Comparison of ENCODE assay signal across 8 cellular contexts in the genomic region with DNA sequence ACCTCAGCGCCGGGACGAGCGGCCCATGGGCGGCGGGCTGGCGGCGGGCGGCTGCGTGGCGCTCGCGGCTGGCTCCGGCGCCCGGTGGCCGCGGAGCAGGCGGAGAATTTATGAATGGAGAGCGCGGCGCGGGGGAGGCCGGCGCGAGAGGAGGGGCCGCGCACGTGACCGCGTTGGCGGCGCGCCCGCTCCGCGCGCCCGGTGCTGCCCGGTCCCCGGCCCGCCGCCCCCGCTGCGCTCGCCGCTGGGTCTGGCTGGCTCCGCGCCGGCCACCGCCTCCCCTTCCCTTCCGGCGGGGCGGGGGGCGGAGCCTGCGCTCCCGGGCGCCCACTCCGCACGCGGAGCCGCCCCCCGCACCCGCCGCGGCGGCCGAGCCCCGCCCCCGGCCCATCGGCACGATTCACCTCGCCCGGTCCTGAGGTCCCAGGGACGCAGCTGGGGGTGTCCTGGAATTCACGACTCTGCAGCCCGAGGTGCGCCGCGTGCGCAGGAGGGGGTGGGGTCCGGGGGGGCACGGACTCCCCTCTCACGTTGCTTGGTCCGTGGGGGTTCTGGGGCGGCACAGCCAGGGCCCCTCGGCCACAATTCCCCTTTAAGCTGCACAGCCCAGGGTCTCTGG. TPM values are rescaled to one million over a fixed set of nuclear protein-coding genes. Genes with fewer than 3 reads are reported as not detected.
A peak's percentile ranks its signal among the peaks of the same experiment; 100 is the strongest.
DNase-seq lines count a peak whose midpoint lies in the region; ATAC-seq and TF ChIP-seq lines count a peak whose summit lies in the region.

A gene with protein sequence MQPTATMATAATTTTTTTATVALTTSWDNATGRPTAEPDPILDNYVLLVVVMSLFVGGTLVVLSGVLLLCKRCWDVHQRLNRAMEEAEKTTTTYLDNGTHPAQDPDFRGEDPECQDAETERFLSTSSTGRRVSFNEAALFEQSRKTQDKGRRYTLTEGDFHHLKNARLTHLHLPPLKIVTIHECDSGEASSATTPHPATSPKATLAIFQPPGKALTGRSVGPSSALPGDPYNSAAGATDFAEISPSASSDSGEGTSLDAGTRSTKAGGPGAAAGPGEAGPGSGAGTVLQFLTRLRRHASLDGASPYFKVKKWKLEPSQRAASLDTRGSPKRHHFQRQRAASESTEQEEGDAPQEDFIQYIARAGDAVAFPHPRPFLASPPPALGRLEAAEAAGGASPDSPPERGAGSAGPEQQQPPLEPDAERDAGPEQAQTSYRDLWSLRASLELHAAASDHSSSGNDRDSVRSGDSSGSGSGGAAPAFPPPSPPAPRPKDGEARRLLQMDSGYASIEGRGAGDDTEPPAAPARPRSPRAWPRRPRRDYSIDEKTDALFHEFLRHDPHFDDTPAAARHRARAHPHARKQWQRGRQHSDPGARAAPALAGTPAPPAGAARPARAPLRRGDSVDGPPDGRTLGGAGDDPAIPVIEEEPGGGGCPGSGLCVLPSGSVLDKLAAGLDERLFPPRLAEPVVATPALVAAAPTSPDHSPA (minus strand): TSS at position 252 of the 619 bp plus-strand sequence. CDS start 1,905 bp downstream, outside the sequence.

- POLR2A ChIA-PET in MCF 10A (lab: Yijun Ruan, JAX), result interaction anchor here (1.1 to 1.5 kb wide), 5 partner anchors 22 to 70 kb away, joined by 3 to 9 read pairs (median 4); a partner anchor contains a TSS

- H3K27me3 ChIP-seq in thyroid gland, result no peaks in the 10 kb centered on the region

- H3K4me3 ChIP-seq in thyroid gland (replicated peaks in 1 of 3), result peak within 1 kb of the TSS in 1 of 3 donors; percentile 51

- no peak for TF ChIP-seq CTCF in MCF 10A (IDR thresholded peaks at IDR 0.05; ENCODE audit: unreplicated experiment)
- no peak for TF ChIP-seq CTCF in thyroid gland (IDR thresholded peaks at IDR 0.05)

- intact Hi-C loops in MCF 10A (cut with micrococcal nuclease), result no loop called here
- intact Hi-C loops in thyroid gland (cut with DNase I), result loop anchor here (10.0 kb wide), 1 partner anchor 313 kb away; a partner anchor contains a TSS

- CTCF ChIA-PET in MCF 10A (lab: Yijun Ruan, JAX), result interaction anchor here (0.7 to 1.6 kb wide), 3 partner anchors 15 to 68 kb away, joined by 3 to 7 read pairs (median 3); a partner anchor contains a TSS

- TF ChIP-seq POLR2A in thyroid gland (IDR thresholded peaks at IDR 0.05) (peak in 1 of 2 donors; percentile 28), GM18505 (IDR thresholded peaks at IDR 0.05; ENCODE audit: borderline replicate concordance, extremely low read depth, insufficient read depth, insufficient read length) (no peak)

- peak within 1 kb of the TSS in 2 of 3 donors; percentile 90 to 94 for H3K27ac ChIP-seq in thyroid gland

- peak within 1 kb of the TSS; percentile 74 for H3K4me3 Mint-ChIP-seq in MCF 10A (ENCODE audit: unreplicated experiment)

- H3K36me3 Mint-ChIP-seq in MCF 10A (ENCODE audit: insufficient read depth, unreplicated experiment), result peaks cover 10% of the 10 kb centered on the region

- 5% methylated on average over 3 of the region's 87 CpGs; no CpG with 5 or more reads in 1 of the 2 donors for WGBS in thyroid gland, 2 donors

- H3K9me3 Mint-ChIP-seq in MCF 10A (ENCODE audit: unreplicated experiment), result no peaks in the 10 kb centered on the region

- ATAC-seq in GM18505 (IDR thresholded peaks at IDR 0.05; ENCODE audit: unreplicated experiment), result no peak

- DNase-seq in DMS 273 (lab: John Stamatoyannopoulos, UW; ENCODE audit: unreplicated experiment) (peak; percentile 71), DMS 273 treated with DMSO at 0.1 percent for 48 hours (lab: John Stamatoyannopoulos, UW) (no peak), NCI-H2196 (lab: John Stamatoyannopoulos, UW; ENCODE audit: unreplicated experiment) (peak; percentile 37), MCF 10A (ENCODE audit: unreplicated experiment) (no peak), left kidney (ENCODE audit: low read depth, low spot score) (peak; percentile 76), thyroid gland (peak; percentile 55 to 63), islet precursor cell (no peak)

- no TSS peak for BruUV-seq in MCF 10A (replicated peaks; lab: Mats Ljungman, UMichigan)

- H3K4me1 ChIP-seq in thyroid gland, result peaks cover 34 to 48% of the 10 kb centered on the region in 2 donors

- H3K36me3 ChIP-seq in thyroid gland, result no peaks in the 10 kb centered on the region

- H3K4me1 Mint-ChIP-seq in MCF 10A (ENCODE audit: insufficient read depth, unreplicated experiment), result peaks cover 6% of the 10 kb centered on the region

- H3K9me3 ChIP-seq in thyroid gland, result no peaks in the 10 kb centered on the region

- H3K27ac Mint-ChIP-seq in MCF 10A (ENCODE audit: low read depth, unreplicated experiment), result no peak within 1 kb of the TSS

- H3K27me3 Mint-ChIP-seq in MCF 10A (ENCODE audit: insufficient read depth, unreplicated experiment), result no peaks in the 10 kb centered on the region

RNA-seq across cellular contexts. Expression of the gene that starts here (rescaled TPM):
- total RNA-seq in MCF 10A (2022) (7.0 and 8.2 TPM in 2 replicates), thyroid gland (1 to 10 TPM in 3 of 4 donors, under 1 TPM in 1; 0.73 to 3.2 (median 1.5) TPM)

Comparison
In these comparisons a context has a peak if more than half of its experiments do, and no peak if none do; other contexts are left out.
1. DNase-seq: peak in DMS 273 (single experiment), NCI-H2196 (single experiment), left kidney (single experiment) and thyroid gland (2 of 2); none in DMS 273 treated with DMSO at 0.1 percent for 48 hours (single experiment), MCF 10A (single experiment) and islet precursor cell (single experiment).